In the genomic region with DNA sequence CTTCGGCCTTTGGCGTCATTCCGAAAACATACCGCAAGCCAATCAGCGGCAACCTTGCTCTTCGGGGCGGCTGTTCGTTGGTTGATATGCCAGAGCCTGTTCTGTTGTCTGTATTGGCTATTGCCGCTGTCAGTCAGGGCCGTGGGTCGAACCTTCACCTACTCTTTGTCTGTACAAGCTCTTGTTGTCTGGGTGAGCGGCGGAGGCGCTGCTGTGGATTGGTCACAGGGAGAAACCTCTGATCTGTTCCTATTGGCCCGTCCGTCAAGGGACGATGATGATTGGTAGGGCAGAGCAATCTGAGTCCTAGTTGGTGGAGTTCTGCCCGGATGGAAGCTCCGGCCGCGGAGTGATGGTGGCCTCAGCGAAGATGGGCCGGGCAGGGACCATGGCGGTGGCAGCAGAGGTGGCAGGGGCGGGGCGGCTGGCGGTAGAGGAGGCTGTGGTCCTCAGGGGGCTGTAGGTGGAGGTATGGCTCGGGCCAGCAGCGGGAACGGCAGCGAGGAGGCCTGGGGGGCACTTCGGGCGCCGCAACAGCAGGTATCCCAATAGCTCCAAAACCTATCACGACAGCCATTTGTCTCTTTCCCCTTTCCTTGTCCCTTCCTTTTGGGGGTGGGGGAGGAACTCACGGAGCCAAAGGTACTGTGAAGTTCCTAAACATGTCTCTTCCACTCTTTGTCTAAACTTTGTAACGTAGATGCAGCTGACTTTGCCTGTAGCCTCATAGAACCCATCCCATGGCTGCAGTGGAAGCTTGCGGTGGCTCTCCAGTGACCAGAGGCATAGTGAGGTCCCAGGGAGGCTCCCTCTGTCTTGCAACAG, we compare ENCODE assay signal across 8 cellular contexts. TPM values are rescaled to one million over a fixed set of nuclear protein-coding genes. Genes with fewer than 3 reads are reported as not detected.
DNase-seq lines count a peak whose midpoint lies in the region; ATAC-seq, FAIRE-seq and TF ChIP-seq lines count a peak whose summit lies in the region.

A gene (plus strand): TSS at position 307 of the 825 bp plus-strand sequence. CDS start 165 bp downstream, at position 472.

- H3K9ac ChIP-seq in adipocyte (ENCODE audit: low read length), result peak within 1 kb of the TSS; percentile 97

- peak; percentile 86 for ATAC-seq in HG02798 (IDR thresholded peaks at IDR 0.05; ENCODE audit: poor library complexity, unreplicated experiment)
- ATAC-seq in Right ventricle myocardium superior (ENCODE audit: poor library complexity), result peak; percentile 89
- ATAC-seq in pancreas, result peak; percentile 84 to 92 (median 86)

- WGBS in pancreas, 2 donors, result 0 to 2% methylated on average over 36 to 38 of the region's 38 CpGs

- H3K36me3 ChIP-seq in adipocyte (ENCODE audit: control insufficient read depth, insufficient read depth, low read length, severe bottlenecking), result peaks cover 18% of the 10 kb centered on the region
- peaks cover 0 to 9% (median 0%) of the 10 kb centered on the region in 3 donors for H3K36me3 ChIP-seq in pancreas
- peaks cover 0 to 26% (median 10%) of the 10 kb centered on the region in 3 donors for H3K36me3 ChIP-seq in tibial artery

- intact Hi-C loops in Right ventricle myocardium superior (cut with DNase I) (no loop called here), pancreas (cut with DNase I) (no loop called here), tibial artery (cut with DNase I; ENCODE audit: low total_unique reads) (no loop called here)

- DNase-seq in GM12864 (ENCODE audit: low read depth) (peak; percentile 100), NCI-H1436 (lab: John Stamatoyannopoulos, UW) (peak; percentile 99), T follicular helper cell (ENCODE audit: low read depth) (peak; percentile 99), adipocyte (ENCODE audit: low read depth) (peak; percentile 100), Right ventricle myocardium superior (peak; percentile 100), pancreas (peak; percentile 92 to 100 (median 100)), tibial artery (peak; percentile 100)

- peaks cover 23% of the 10 kb centered on the region for H3K4me1 ChIP-seq in adipocyte (ENCODE audit: control insufficient read depth, insufficient read depth, low read length)
- peaks cover 14 to 24% (median 16%) of the 10 kb centered on the region in 3 donors for H3K4me1 ChIP-seq in pancreas
- peaks cover 0 to 34% (median 33%) of the 10 kb centered on the region in 4 donors for H3K4me1 ChIP-seq in tibial artery

- peak; percentile 97 for FAIRE-seq in pancreas (lab: Jason Lieb, UNC)

- TF ChIP-seq CTCF in GM12864 (IDR thresholded peaks at IDR 0.05; ENCODE audit: low read depth, low read length, missing control alignments) (no peak), pancreas (IDR thresholded peaks at IDR 0.05) (no peak), tibial artery (IDR thresholded peaks at IDR 0.05) (peak in 1 of 2 experiments; percentile 40)

- no peaks in the 10 kb centered on the region for H3K9me3 ChIP-seq in adipocyte (ENCODE audit: control insufficient read depth, low read length)
- no peaks in the 10 kb centered on the region for H3K9me3 ChIP-seq in pancreas
- no peaks in the 10 kb centered on the region for H3K9me3 ChIP-seq in tibial artery

- peak within 1 kb of the TSS; percentile 86 to 99 (median 95) for H3K27ac ChIP-seq in pancreas
- H3K27ac ChIP-seq in tibial artery, result peak within 1 kb of the TSS; percentile 96 to 97

- H3K27me3 ChIP-seq in adipocyte (replicated peaks; ENCODE audit: control insufficient read depth, insufficient read depth, low read length) (no peaks in the 10 kb centered on the region), pancreas (no peaks in the 10 kb centered on the region), tibial artery (no peaks in the 10 kb centered on the region)

- H3K4me3 ChIP-seq in GM12864 (ENCODE audit: low read depth, low read length), result peak within 1 kb of the TSS; percentile 90
- H3K4me3 ChIP-seq in adipocyte (ENCODE audit: low read length), result peak within 1 kb of the TSS; percentile 99
- H3K4me3 ChIP-seq in pancreas, result peak within 1 kb of the TSS; percentile 59 to 70 (median 65)
- peak within 1 kb of the TSS; percentile 66 to 92 for H3K4me3 ChIP-seq in tibial artery

RNA-seq across cellular contexts. Expression of the gene that starts here (rescaled TPM):
- total RNA-seq in Right ventricle myocardium superior (42.4 TPM), pancreas (10 to 100 TPM; 29.1 to 50.4 (median 37.4) TPM)
- 100 to 1,000 TPM in 1 of 2 donors, 10 to 100 TPM in 1; 85.8 to 149 TPM for polyA plus RNA-seq in pancreas

Comparison
In these comparisons a context has a peak if more than half of its experiments do, and no peak if none do; other contexts are left out.
1. Peak in every context shown above with its lines: DNase-seq, ATAC-seq, H3K4me3 ChIP-seq and H3K27ac ChIP-seq.